In the genomic region with DNA sequence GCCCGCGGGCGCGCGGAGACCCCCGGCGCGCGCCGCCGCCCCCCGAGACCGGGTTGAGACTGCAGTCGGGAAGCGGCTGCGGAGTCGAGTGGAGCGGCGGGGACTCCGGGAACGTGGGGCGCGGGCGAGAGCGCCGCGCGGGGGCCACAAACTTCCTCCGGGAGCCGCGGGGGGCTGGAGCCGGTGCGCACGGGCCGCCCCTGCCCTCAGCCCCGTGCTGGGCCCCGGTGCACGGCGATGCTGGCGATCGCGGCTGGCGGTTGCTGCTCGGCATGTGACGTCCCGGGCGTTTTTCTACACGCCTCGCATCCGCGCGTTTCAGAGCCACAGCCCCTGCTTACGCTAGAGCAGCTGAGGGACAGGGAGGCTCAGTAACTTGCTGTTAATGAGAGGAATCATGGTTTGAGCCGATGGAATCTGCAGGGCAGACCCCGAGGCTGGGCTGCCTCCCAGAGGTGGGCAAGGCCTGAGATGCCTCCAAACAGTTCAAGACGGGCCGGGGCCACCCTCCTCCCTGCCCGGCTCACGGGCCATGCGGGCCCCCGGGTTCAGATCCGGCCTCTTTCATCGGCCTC, we compare ENCODE assay signal across 8 cellular contexts. TPM values are rescaled to one million over a fixed set of nuclear protein-coding genes. Genes with fewer than 3 reads are reported as not detected.
DNase-seq lines count a peak whose midpoint lies in the region; ATAC-seq, FAIRE-seq and TF ChIP-seq lines count a peak whose summit lies in the region.

No MANE protein-coding gene starts in this region.

- TF ChIP-seq RAD21 in liver (IDR thresholded peaks at IDR 0.05): no peak

- H3K4me1 ChIP-seq in liver (ENCODE audit: control insufficient read depth in 4 of 4, insufficient read depth in 4 of 4, low read length in 3 of 4): peaks cover 4 to 19% (median 11%) of the 10 kb centered on the region in 4 donors

- peak overlapping the region; percentile 79 for H3K4me3 Mint-ChIP-seq in T-helper 1 cell treated with Interleukin-12 subunit alpha and Interleukin-12 subunit beta and Interleukin-4 antibody, amounts not matched to agents 30 μg/mL and 1 μg/mL, for 36 hours

- no peak for FAIRE-seq in bronchial epithelial cell (lab: Jason Lieb, UNC)

- TF ChIP-seq CTCF in bronchial epithelial cell (IDR thresholded peaks at IDR 0.05; ENCODE audit: insufficient read depth, low read length, severe bottlenecking): no peak
- TF ChIP-seq CTCF in liver (IDR thresholded peaks at IDR 0.05; ENCODE audit: low read depth, low read length, missing input control): no peak

- peak; percentile 21 to 69 (median 59) for DNase-seq in NCI-H1417 (lab: John Stamatoyannopoulos, UW)
- no peak for DNase-seq in NCI-H1417 treated with DMSO at 0.1 percent for 48 hours (lab: John Stamatoyannopoulos, UW)
- DNase-seq in bronchial epithelial cell (ENCODE audit: low read depth): peak; percentile 8
- DNase-seq in stimulated activated CD8-positive, alpha-beta memory T cell treated with anti-CD3 and anti-CD28 coated beads, Interleukin-12 subunit alpha, Interleukin-12 subunit beta, amount 100 ng/mL, for 1 hour (ENCODE audit: low read depth): peak; percentile 9
- no peak for DNase-seq in ecto neural progenitor cell (ENCODE audit: low spot score)

- 2% methylated on average over 63 of the region's 63 CpGs for WGBS in liver

- peaks cover 22% of the 10 kb centered on the region for H3K4me1 Mint-ChIP-seq in T-helper 1 cell treated with Interleukin-12 subunit alpha and Interleukin-12 subunit beta and Interleukin-4 antibody, amounts not matched to agents 30 μg/mL and 1 μg/mL, for 36 hours (ENCODE audit: low read depth)

- H3K27me3 Mint-ChIP-seq in T-helper 1 cell treated with Interleukin-12 subunit alpha and Interleukin-12 subunit beta and Interleukin-4 antibody, amounts not matched to agents 30 μg/mL and 1 μg/mL, for 36 hours (ENCODE audit: low read depth): no peaks in the 10 kb centered on the region

- H3K9me3 ChIP-seq in liver (ENCODE audit: control insufficient read depth in 4 of 4, low read length in 3 of 4): no peaks in the 10 kb centered on the region

- H3K36me3 Mint-ChIP-seq in T-helper 1 cell treated with Interleukin-12 subunit alpha and Interleukin-12 subunit beta and Interleukin-4 antibody, amounts not matched to agents 30 μg/mL and 1 μg/mL, for 36 hours (ENCODE audit: low read depth): no peaks in the 10 kb centered on the region

- no peaks in the 10 kb centered on the region for H3K9me3 Mint-ChIP-seq in T-helper 1 cell treated with Interleukin-12 subunit alpha and Interleukin-12 subunit beta and Interleukin-4 antibody, amounts not matched to agents 30 μg/mL and 1 μg/mL, for 36 hours

- peak overlapping the region in 1 of 2 donors; percentile 67 for H3K9ac ChIP-seq in liver (ENCODE audit: low read depth in 1 of 2, low read length in 2 of 2)

- no peak overlapping the region for H3K27ac ChIP-seq in liver (ENCODE audit: low read depth in 1 of 2, low read length in 2 of 2)

- ATAC-seq in HG03108 (IDR thresholded peaks at IDR 0.05; ENCODE audit: unreplicated experiment): peak; percentile 11

- H3K36me3 ChIP-seq in bronchial epithelial cell (ENCODE audit: control insufficient read depth, insufficient read depth, low read length) (no peaks in the 10 kb centered on the region), liver (ENCODE audit: control insufficient read depth in 4 of 4, insufficient read depth in 3 of 4, low read depth in 1 of 4, low read length in 3 of 4) (peaks cover 0 to 2% (median 0%) of the 10 kb centered on the region in 4 donors)

- H3K27ac Mint-ChIP-seq in T-helper 1 cell treated with Interleukin-12 subunit alpha and Interleukin-12 subunit beta and Interleukin-4 antibody, amounts not matched to agents 30 μg/mL and 1 μg/mL, for 36 hours: peak overlapping the region; percentile 28

- H3K4me3 ChIP-seq in bronchial epithelial cell (ENCODE audit: low read depth, low read length) (peak overlapping the region; percentile 54), liver (ENCODE audit: low read depth in 1 of 3, low read length in 3 of 3) (peak overlapping the region; percentile 37 to 89 (median 63))

- no peaks in the 10 kb centered on the region for H3K27me3 ChIP-seq in bronchial epithelial cell (ENCODE audit: control insufficient read depth, insufficient read depth, low read length)
- H3K27me3 ChIP-seq in liver (ENCODE audit: control insufficient read depth in 4 of 4, insufficient read depth in 4 of 4, low read length in 3 of 4): no peaks in the 10 kb centered on the region

TF ChIP-seq in liver, 16 proteins besides CTCF, POLR2A, EP300 and RAD21:
- TF ChIP-seq HNF4A (conservative IDR thresholded peaks at IDR 0.05) (no peak), GABPA (IDR thresholded peaks at IDR 0.05 in 1 of 2, conservative IDR thresholded peaks at IDR 0.05 in 1 of 2) (no peak), NR2F2 (IDR thresholded peaks at IDR 0.05) (no peak)
- TF ChIP-seq, protein P1, sequence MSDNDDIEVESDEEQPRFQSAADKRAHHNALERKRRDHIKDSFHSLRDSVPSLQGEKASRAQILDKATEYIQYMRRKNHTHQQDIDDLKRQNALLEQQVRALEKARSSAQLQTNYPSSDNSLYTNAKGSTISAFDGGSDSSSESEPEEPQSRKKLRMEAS (IDR thresholded peaks at IDR 0.05): no peak

RNA-seq across cellular contexts. Expression of a gene that starts 0.5 kb away (rescaled TPM):
- total RNA-seq in bronchial epithelial cell (1.2 and 1.8 TPM in 2 replicates), liver (1 to 10 TPM; 2.9 to 3.5 TPM)
- 1 to 10 TPM; 1.5 to 2.8 TPM for polyA plus RNA-seq in liver

RNA-seq across cellular contexts. Expression of a gene that starts 50.0 kb away (rescaled TPM):
- total RNA-seq in bronchial epithelial cell: 4.7 and 9.5 TPM in 2 replicates
- total RNA-seq in liver: 10 to 100 TPM in 1 of 2 donors, 1 to 10 TPM in 1; 6.9 to 19.1 TPM
- 10 to 100 TPM in 1 of 2 donors, 1 to 10 TPM in 1; 9.0 to 12.3 TPM for polyA plus RNA-seq in liver

Comparison
In these comparisons a context has a peak if more than half of its experiments do, and no peak if none do; other contexts are left out.
1. DNase-seq: peak in NCI-H1417 (3 of 3), bronchial epithelial cell (single experiment) and stimulated activated CD8-positive, alpha-beta memory T cell treated with anti-CD3 and anti-CD28 coated beads, Interleukin-12 subunit alpha, Interleukin-12 subunit beta, amount 100 ng/mL, for 1 hour (single experiment); none in NCI-H1417 treated with DMSO at 0.1 percent for 48 hours (single experiment) and ecto neural progenitor cell (single experiment).